ENCODE assay signal across 1 cellular context in genomic region chr16:66419527-66419926, GRCh38.
TF ChIP-seq lines count a peak whose summit lies in the region.

No MANE protein-coding gene starts in this region.

TF ChIP-seq in WTC11, 78 proteins besides CTCF, POLR2A, EP300 and RAD21 (continued from another document):
- TF ChIP-seq, protein P1, sequence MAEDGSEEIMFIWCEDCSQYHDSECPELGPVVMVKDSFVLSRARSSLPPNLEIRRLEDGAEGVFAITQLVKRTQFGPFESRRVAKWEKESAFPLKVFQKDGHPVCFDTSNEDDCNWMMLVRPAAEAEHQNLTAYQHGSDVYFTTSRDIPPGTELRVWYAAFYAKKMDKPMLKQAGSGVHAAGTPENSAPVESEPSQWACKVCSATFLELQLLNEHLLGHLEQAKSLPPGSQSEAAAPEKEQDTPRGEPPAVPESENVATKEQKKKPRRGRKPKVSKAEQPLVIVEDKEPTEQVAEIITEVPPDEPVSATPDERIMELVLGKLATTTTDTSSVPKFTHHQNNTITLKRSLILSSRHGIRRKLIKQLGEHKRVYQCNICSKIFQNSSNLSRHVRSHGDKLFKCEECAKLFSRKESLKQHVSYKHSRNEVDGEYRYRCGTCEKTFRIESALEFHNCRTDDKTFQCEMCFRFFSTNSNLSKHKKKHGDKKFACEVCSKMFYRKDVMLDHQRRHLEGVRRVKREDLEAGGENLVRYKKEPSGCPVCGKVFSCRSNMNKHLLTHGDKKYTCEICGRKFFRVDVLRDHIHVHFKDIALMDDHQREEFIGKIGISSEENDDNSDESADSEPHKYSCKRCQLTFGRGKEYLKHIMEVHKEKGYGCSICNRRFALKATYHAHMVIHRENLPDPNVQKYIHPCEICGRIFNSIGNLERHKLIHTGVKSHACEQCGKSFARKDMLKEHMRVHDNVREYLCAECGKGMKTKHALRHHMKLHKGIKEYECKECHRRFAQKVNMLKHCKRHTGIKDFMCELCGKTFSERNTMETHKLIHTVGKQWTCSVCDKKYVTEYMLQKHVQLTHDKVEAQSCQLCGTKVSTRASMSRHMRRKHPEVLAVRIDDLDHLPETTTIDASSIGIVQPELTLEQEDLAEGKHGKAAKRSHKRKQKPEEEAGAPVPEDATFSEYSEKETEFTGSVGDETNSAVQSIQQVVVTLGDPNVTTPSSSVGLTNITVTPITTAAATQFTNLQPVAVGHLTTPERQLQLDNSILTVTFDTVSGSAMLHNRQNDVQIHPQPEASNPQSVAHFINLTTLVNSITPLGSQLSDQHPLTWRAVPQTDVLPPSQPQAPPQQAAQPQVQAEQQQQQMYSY (CRISPR knock-in tag; IDR thresholded peaks at IDR 0.05): 0 out of 2 replicates have a peak, but pooled peaks have one; percentile 21
TF ChIP-seq in WTC11: peak in this region for 3.
